Comparison of ENCODE assay signal across 8 cellular contexts in genomic region chr22:17781319-17782031, GRCh38. TPM values are rescaled to one million over a fixed set of nuclear protein-coding genes. Genes with fewer than 3 reads are reported as not detected.
A peak's percentile ranks its signal among the peaks of the same experiment; 100 is the strongest.
DNase-seq lines count a peak whose midpoint lies in the region; ATAC-seq and TF ChIP-seq lines count a peak whose summit lies in the region.

No MANE protein-coding gene starts in this region.

- no peaks in the 10 kb centered on the region for H3K9me3 Mint-ChIP-seq in activated naive CD8-positive, alpha-beta T cell treated with anti-CD3 and anti-CD28 coated beads, Interleukin-2, amount 50 U/mL, for 24 hours
- no peaks in the 10 kb centered on the region for H3K9me3 Mint-ChIP-seq in mesothelial cell of epicardium

- intact Hi-C loops in Panc1 (cut with micrococcal nuclease; ENCODE audit: unreplicated experiment): loop anchor here (5.0 kb wide), 1 partner anchor 39 kb away; no protein-coding TSS in a partner anchor

- H3K36me3 Mint-ChIP-seq in activated naive CD8-positive, alpha-beta T cell treated with anti-CD3 and anti-CD28 coated beads, Interleukin-2, amount 50 U/mL, for 24 hours (ENCODE audit: low read depth): no peaks in the 10 kb centered on the region
- H3K36me3 Mint-ChIP-seq in mesothelial cell of epicardium: no peaks in the 10 kb centered on the region

- peak overlapping the region; percentile 58 for H3K4me3 Mint-ChIP-seq in activated naive CD8-positive, alpha-beta T cell treated with anti-CD3 and anti-CD28 coated beads, Interleukin-2, amount 50 U/mL, for 24 hours
- no peak overlapping the region for H3K4me3 Mint-ChIP-seq in mesothelial cell of epicardium

- H3K4me3 ChIP-seq in Panc1 (ENCODE audit: low read depth in 2 of 2, low read length in 2 of 2): no peak overlapping the region

- peak overlapping the region; percentile 62 for H3K27ac Mint-ChIP-seq in activated naive CD8-positive, alpha-beta T cell treated with anti-CD3 and anti-CD28 coated beads, Interleukin-2, amount 50 U/mL, for 24 hours
- peak overlapping the region; percentile 91 for H3K27ac Mint-ChIP-seq in mesothelial cell of epicardium

- CTCF ChIA-PET in Panc1 (lab: Charles Lee) (interaction anchor here (1.4 kb wide), 1 partner anchor 38 kb away, joined by 4 read pairs; no protein-coding TSS in a partner anchor), HEK293T (lab: Yijun Ruan, JAX) (interaction anchor here (0.5 to 1.0 kb wide), 3 partner anchors 14 to 404 kb away, joined by 3 read pairs; no protein-coding TSS in a partner anchor)

- ATAC-seq in GM21825 (IDR thresholded peaks at IDR 0.05; ENCODE audit: unreplicated experiment) (peak; percentile 35), Panc1 (peak; percentile 46; the same call in 1 of the 2 replicates)
- ATAC-seq in activated naive CD8-positive, alpha-beta T cell treated with anti-CD3 and anti-CD28 coated beads, Interleukin-2, amount 50 U/mL, for 24 hours: peak; percentile 83

- no TSS peak for BruUV-seq in Panc1 (replicated peaks; lab: Mats Ljungman, UMichigan)

- peaks cover 15% of the 10 kb centered on the region for H3K4me1 ChIP-seq in Panc1 (ENCODE audit: control insufficient read depth, insufficient read depth, low read length)

- POLR2A ChIA-PET in Panc1 (lab: Charles Lee): interaction anchor here (0.6 kb wide), 1 partner anchor 94 kb away, joined by 3 read pairs; no protein-coding TSS in a partner anchor
- POLR2A ChIA-PET in HEK293T (lab: Yijun Ruan, JAX): no interaction called here

- no peaks in the 10 kb centered on the region for H3K36me3 ChIP-seq in Panc1 (ENCODE audit: control insufficient read depth, insufficient read depth, low read length)

- H3K27me3 ChIP-seq in Panc1 (ENCODE audit: control insufficient read depth, insufficient read depth, low read length): no peaks in the 10 kb centered on the region

- no peaks in the 10 kb centered on the region for H3K9me3 ChIP-seq in Panc1 (ENCODE audit: control insufficient read depth, insufficient read depth, low read depth, low read length)

- H3K27ac ChIP-seq in Panc1 (ENCODE audit: low read length): peak overlapping the region; percentile 29; the same call in 1 of the 2 replicates

- no peak for TF ChIP-seq CTCF in Panc1 (IDR thresholded peaks at IDR 0.05)
- TF ChIP-seq CTCF in mesothelial cell of epicardium (IDR thresholded peaks at IDR 0.05; ENCODE audit: unreplicated experiment): no peak

- in situ Hi-C loops in Panc1 (cut with HindIII; ENCODE audit: low pct_unique_long_range_greater_than_20kb, low sequenced_read_pairs): no loop called here

- H3K27me3 Mint-ChIP-seq in activated naive CD8-positive, alpha-beta T cell treated with anti-CD3 and anti-CD28 coated beads, Interleukin-2, amount 50 U/mL, for 24 hours: no peaks in the 10 kb centered on the region
- H3K27me3 Mint-ChIP-seq in mesothelial cell of epicardium (ENCODE audit: low read depth): no peaks in the 10 kb centered on the region

- H3K4me1 Mint-ChIP-seq in activated naive CD8-positive, alpha-beta T cell treated with anti-CD3 and anti-CD28 coated beads, Interleukin-2, amount 50 U/mL, for 24 hours: peaks cover 56% of the 10 kb centered on the region
- peaks cover 20% of the 10 kb centered on the region for H3K4me1 Mint-ChIP-seq in mesothelial cell of epicardium

- DNase-seq in DMS79 treated with DMSO at 0.1 percent for 48 hours (lab: John Stamatoyannopoulos, UW) (peak; percentile 2), Panc1 (ENCODE audit: low read depth, low spot score) (no peak), mesothelial cell of epicardium (ENCODE audit: low spot score in 2 of 2, unreplicated experiment in 2 of 2) (peak in 1 of 2 experiments; percentile 55), mucosa of gallbladder (ENCODE audit: low spot score) (no peak), globus pallidus (ENCODE audit: low spot score) (no peak), HEK293T (ENCODE audit: extremely low spot score) (no peak)
- DNase-seq in activated naive CD8-positive, alpha-beta T cell treated with anti-CD3 and anti-CD28 coated beads, Interleukin-2, amount 50 U/mL, for 24 hours: peak; percentile 73

TF ChIP-seq in HEK293T, 16 proteins besides CTCF, POLR2A, EP300 and RAD21:
- TF ChIP-seq CTBP1 (IDR thresholded peaks at IDR 0.05; ENCODE audit: borderline replicate concordance): no peak
- no peak for TF ChIP-seq FOXM1 (IDR thresholded peaks at IDR 0.05; ENCODE audit: borderline replicate concordance)
- no peak for TF ChIP-seq PKNOX1 (IDR thresholded peaks at IDR 0.05)
- TF ChIP-seq BHLHE40 (IDR thresholded peaks at IDR 0.05; ENCODE audit: borderline replicate concordance): no peak
- TF ChIP-seq SP1 (IDR thresholded peaks at IDR 0.05): no peak
- no peak for TF ChIP-seq NFRKB (IDR thresholded peaks at IDR 0.05)
- no peak for TF ChIP-seq L3MBTL2 (conservative IDR thresholded peaks at IDR 0.05)
- no peak for TF ChIP-seq LEF1 (IDR thresholded peaks at IDR 0.05; ENCODE audit: borderline replicate concordance)
- TF ChIP-seq ARNT (IDR thresholded peaks at IDR 0.05): no peak
- TF ChIP-seq ZNF384 (IDR thresholded peaks at IDR 0.05): no peak
- TF ChIP-seq ELF4 (IDR thresholded peaks at IDR 0.05): no peak
- TF ChIP-seq FOXK2 (IDR thresholded peaks at IDR 0.05): no peak
- TF ChIP-seq TARDBP (IDR thresholded peaks at IDR 0.05): no peak
- TF ChIP-seq FOXA1 (IDR thresholded peaks at IDR 0.05): no peak
- TF ChIP-seq HDGF (IDR thresholded peaks at IDR 0.05; ENCODE audit: borderline replicate concordance): no peak
- TF ChIP-seq SUZ12 (IDR thresholded peaks at IDR 0.05): no peak
TF ChIP-seq in HEK293T: peak in this region for 0.

RNA-seq across cellular contexts. Expression of gene BID, which starts 7.2 kb away (rescaled TPM):
- 66.7 TPM for total RNA-seq in Panc1 (2021; ENCODE audit: unreplicated experiment)
- 92.6 TPM for polyA plus RNA-seq in Panc1 (2012; ENCODE audit: insufficient read length)
- total RNA-seq in mesothelial cell of epicardium: 29.9 to 33.6 TPM (median 31.7 TPM) in 3 replicates
- 27.1 TPM for total RNA-seq in mucosa of gallbladder

Comparison
In these comparisons a context has a peak if more than half of its experiments do, and no peak if none do; other contexts are left out.
1. DNase-seq: peak in DMS79 treated with DMSO at 0.1 percent for 48 hours (single experiment) and activated naive CD8-positive, alpha-beta T cell treated with anti-CD3 and anti-CD28 coated beads, Interleukin-2, amount 50 U/mL, for 24 hours (single experiment); none in Panc1 (single experiment), mucosa of gallbladder (single experiment), globus pallidus (single experiment) and HEK293T (single experiment).
2. Peak in every context shown above with its lines, with median percentiles within 50 percentile points of each other: ATAC-seq.